ENCODE assay signal across 1 cellular context in genomic region chr10:132590752-132591121, GRCh38.
TF ChIP-seq lines count a peak whose summit lies in the region.

No MANE protein-coding gene starts in this region.

TF ChIP-seq in HCT116, 20 proteins besides CTCF, POLR2A, EP300 and RAD21 (continued from another document):
- TF ChIP-seq REST (IDR thresholded peaks at IDR 0.05; ENCODE audit: low read depth), result no peak
- no peak for TF ChIP-seq SIN3A (IDR thresholded peaks at IDR 0.05; ENCODE audit: low read depth)
- TF ChIP-seq SRF (IDR thresholded peaks at IDR 0.05; ENCODE audit: low read depth), result no peak
- TF ChIP-seq TCF7L2 (IDR thresholded peaks at IDR 0.05; ENCODE audit: borderline replicate concordance, extremely low read depth, insufficient read depth, insufficient read length), result no peak
- TF ChIP-seq ELF1 (IDR thresholded peaks at IDR 0.05; ENCODE audit: borderline replicate concordance, low read depth), result no peak
